Comparison of ENCODE assay signal across 1 cellular context in the genomic region with DNA sequence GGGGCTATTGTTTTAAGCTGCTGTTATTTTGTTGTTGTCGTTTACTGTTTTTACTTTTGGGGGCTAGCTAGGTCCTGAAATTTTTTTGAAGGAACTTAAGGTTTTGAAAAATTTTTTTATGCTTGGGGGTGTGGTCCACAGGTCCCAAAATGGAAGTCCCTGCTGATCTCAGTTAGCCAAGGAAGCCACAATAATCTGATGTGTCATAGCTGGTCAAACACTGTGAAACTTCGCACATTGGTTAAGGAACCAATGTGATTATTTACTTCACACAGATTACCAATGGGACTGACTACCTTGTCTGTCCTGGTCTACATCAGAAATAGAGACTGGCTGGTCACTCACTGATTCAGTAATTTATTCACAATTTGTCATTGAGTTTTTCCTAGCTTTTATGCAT.
TF ChIP-seq lines count a peak whose summit lies in the region.

No MANE protein-coding gene starts in this region.

TF ChIP-seq in K562, 482 proteins besides CTCF, POLR2A, EP300 and RAD21 (continued from another document and continues in another):
- TF ChIP-seq NFIX (CRISPR knock-in tag; IDR thresholded peaks at IDR 0.05; ENCODE audit: low read depth) (no peak), ZZZ3 (IDR thresholded peaks at IDR 0.05) (no peak), ZNF232 (CRISPR knock-in tag; IDR thresholded peaks at IDR 0.05) (no peak), ZNF175 (CRISPR knock-in tag; IDR thresholded peaks at IDR 0.05; ENCODE audit: low read depth) (no peak), ATF7 (IDR thresholded peaks at IDR 0.05) (no peak), IFI16 (CRISPR knock-in tag; IDR thresholded peaks at IDR 0.05) (no peak), PRPF4 (IDR thresholded peaks at IDR 0.05; ENCODE audit: insufficient read depth, low read depth, low read length, poor library complexity, severe bottlenecking) (no peak), ZBTB8A (IDR thresholded peaks at IDR 0.05; ENCODE audit: partially characterized antibody) (no peak), MCM5 (IDR thresholded peaks at IDR 0.05; ENCODE audit: low read depth) (no peak), ZNF830 (CRISPR knock-in tag; IDR thresholded peaks at IDR 0.05) (no peak), ZC3H11A (IDR thresholded peaks at IDR 0.05; ENCODE audit: low read depth, low read length) (no peak), CREBBP (IDR thresholded peaks at IDR 0.05; ENCODE audit: low read depth, low read length) (no peak), EHMT2 (IDR thresholded peaks at IDR 0.05) (no peak), ZNF133 (CRISPR knock-in tag; IDR thresholded peaks at IDR 0.05) (no peak), ZFP36 (IDR thresholded peaks at IDR 0.05; ENCODE audit: low read depth, low read length, partially characterized antibody) (no peak), PHB (CRISPR knock-in tag; IDR thresholded peaks at IDR 0.05) (no peak), CBFA2T3 (IDR thresholded peaks at IDR 0.05) (no peak), NFRKB (IDR thresholded peaks at IDR 0.05; ENCODE audit: low read depth) (no peak), SP1 (CRISPR knock-in tag; IDR thresholded peaks at IDR 0.05) (no peak), PRMT5 (CRISPR knock-in tag; IDR thresholded peaks at IDR 0.05) (no peak), ZC3H4 (CRISPR knock-in tag; IDR thresholded peaks at IDR 0.05; ENCODE audit: borderline replicate concordance) (no peak), SMAD1 (IDR thresholded peaks at IDR 0.05; ENCODE audit: low read depth, low read length, partially characterized antibody) (no peak), MTA1 (IDR thresholded peaks at IDR 0.05; ENCODE audit: borderline replicate concordance) (no peak), SREBF2 (CRISPR knock-in tag; IDR thresholded peaks at IDR 0.05) (no peak), YY1 (IDR thresholded peaks at IDR 0.05; ENCODE audit: borderline replicate concordance in 1 of 3, control insufficient read depth in 1 of 3, extremely low read depth in 1 of 3, insufficient read depth in 3 of 3, insufficient read length in 1 of 3, insufficient replicate concordance in 2 of 3, low read depth in 1 of 3, low read length in 2 of 3) (peak in 1 of 3 experiments; percentile 80), ZNF143 (CRISPR knock-in tag; IDR thresholded peaks at IDR 0.05) (no peak), BRF1 (IDR thresholded peaks at IDR 0.05; ENCODE audit: borderline replicate concordance, extremely low read depth, insufficient read length) (no peak), ZNF347 (CRISPR knock-in tag; IDR thresholded peaks at IDR 0.05; ENCODE audit: low read depth) (no peak), NCOR1 (IDR thresholded peaks at IDR 0.05) (no peak), BCOR (IDR thresholded peaks at IDR 0.05) (no peak), TSC22D4 (tag; IDR thresholded peaks at IDR 0.05) (no peak), ZNF316 (IDR thresholded peaks at IDR 0.05) (0 out of 2 replicates have a peak, but pooled peaks have one; percentile 18), HDAC2 (IDR thresholded peaks at IDR 0.05) (no peak)
- TF ChIP-seq, protein P1, sequence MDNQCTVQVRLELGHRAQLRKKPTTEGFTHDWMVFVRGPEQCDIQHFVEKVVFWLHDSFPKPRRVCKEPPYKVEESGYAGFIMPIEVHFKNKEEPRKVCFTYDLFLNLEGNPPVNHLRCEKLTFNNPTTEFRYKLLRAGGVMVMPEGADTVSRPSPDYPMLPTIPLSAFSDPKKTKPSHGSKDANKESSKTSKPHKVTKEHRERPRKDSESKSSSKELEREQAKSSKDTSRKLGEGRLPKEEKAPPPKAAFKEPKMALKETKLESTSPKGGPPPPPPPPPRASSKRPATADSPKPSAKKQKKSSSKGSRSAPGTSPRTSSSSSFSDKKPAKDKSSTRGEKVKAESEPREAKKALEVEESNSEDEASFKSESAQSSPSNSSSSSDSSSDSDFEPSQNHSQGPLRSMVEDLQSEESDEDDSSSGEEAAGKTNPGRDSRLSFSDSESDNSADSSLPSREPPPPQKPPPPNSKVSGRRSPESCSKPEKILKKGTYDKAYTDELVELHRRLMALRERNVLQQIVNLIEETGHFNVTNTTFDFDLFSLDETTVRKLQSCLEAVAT (IDR thresholded peaks at IDR 0.05) = no peak
- TF ChIP-seq, protein P2, sequence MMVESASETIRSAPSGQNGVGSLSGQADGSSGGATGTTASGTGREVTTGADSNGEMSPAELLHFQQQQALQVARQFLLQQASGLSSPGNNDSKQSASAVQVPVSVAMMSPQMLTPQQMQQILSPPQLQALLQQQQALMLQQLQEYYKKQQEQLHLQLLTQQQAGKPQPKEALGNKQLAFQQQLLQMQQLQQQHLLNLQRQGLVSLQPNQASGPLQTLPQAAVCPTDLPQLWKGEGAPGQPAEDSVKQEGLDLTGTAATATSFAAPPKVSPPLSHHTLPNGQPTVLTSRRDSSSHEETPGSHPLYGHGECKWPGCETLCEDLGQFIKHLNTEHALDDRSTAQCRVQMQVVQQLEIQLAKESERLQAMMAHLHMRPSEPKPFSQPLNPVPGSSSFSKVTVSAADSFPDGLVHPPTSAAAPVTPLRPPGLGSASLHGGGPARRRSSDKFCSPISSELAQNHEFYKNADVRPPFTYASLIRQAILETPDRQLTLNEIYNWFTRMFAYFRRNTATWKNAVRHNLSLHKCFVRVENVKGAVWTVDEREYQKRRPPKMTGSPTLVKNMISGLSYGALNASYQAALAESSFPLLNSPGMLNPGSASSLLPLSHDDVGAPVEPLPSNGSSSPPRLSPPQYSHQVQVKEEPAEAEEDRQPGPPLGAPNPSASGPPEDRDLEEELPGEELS (CRISPR knock-in tag; IDR thresholded peaks at IDR 0.05; ENCODE audit: borderline replicate concordance) = no peak
- TF ChIP-seq, protein P3, sequence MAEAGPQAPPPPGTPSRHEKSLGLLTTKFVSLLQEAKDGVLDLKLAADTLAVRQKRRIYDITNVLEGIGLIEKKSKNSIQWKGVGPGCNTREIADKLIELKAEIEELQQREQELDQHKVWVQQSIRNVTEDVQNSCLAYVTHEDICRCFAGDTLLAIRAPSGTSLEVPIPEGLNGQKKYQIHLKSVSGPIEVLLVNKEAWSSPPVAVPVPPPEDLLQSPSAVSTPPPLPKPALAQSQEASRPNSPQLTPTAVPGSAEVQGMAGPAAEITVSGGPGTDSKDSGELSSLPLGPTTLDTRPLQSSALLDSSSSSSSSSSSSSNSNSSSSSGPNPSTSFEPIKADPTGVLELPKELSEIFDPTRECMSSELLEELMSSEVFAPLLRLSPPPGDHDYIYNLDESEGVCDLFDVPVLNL (CRISPR knock-in tag; IDR thresholded peaks at IDR 0.05; ENCODE audit: low read depth) = no peak
- TF ChIP-seq, protein P4, sequence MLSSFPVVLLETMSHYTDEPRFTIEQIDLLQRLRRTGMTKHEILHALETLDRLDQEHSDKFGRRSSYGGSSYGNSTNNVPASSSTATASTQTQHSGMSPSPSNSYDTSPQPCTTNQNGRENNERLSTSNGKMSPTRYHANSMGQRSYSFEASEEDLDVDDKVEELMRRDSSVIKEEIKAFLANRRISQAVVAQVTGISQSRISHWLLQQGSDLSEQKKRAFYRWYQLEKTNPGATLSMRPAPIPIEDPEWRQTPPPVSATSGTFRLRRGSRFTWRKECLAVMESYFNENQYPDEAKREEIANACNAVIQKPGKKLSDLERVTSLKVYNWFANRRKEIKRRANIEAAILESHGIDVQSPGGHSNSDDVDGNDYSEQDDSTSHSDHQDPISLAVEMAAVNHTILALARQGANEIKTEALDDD (IDR thresholded peaks at IDR 0.05) = peak; percentile 95
- TF ChIP-seq, protein P5, sequence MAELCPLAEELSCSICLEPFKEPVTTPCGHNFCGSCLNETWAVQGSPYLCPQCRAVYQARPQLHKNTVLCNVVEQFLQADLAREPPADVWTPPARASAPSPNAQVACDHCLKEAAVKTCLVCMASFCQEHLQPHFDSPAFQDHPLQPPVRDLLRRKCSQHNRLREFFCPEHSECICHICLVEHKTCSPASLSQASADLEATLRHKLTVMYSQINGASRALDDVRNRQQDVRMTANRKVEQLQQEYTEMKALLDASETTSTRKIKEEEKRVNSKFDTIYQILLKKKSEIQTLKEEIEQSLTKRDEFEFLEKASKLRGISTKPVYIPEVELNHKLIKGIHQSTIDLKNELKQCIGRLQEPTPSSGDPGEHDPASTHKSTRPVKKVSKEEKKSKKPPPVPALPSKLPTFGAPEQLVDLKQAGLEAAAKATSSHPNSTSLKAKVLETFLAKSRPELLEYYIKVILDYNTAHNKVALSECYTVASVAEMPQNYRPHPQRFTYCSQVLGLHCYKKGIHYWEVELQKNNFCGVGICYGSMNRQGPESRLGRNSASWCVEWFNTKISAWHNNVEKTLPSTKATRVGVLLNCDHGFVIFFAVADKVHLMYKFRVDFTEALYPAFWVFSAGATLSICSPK (IDR thresholded peaks at IDR 0.05; ENCODE audit: borderline replicate concordance) = no peak
- TF ChIP-seq, protein P6, sequence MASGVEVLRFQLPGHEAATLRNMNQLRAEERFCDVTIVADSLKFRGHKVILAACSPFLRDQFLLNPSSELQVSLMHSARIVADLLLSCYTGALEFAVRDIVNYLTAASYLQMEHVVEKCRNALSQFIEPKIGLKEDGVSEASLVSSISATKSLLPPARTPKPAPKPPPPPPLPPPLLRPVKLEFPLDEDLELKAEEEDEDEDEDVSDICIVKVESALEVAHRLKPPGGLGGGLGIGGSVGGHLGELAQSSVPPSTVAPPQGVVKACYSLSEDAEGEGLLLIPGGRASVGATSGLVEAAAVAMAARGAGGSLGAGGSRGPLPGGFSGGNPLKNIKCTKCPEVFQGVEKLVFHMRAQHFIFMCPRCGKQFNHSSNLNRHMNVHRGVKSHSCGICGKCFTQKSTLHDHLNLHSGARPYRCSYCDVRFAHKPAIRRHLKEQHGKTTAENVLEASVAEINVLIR (CRISPR knock-in tag; IDR thresholded peaks at IDR 0.05) = no peak
- TF ChIP-seq, protein P7, sequence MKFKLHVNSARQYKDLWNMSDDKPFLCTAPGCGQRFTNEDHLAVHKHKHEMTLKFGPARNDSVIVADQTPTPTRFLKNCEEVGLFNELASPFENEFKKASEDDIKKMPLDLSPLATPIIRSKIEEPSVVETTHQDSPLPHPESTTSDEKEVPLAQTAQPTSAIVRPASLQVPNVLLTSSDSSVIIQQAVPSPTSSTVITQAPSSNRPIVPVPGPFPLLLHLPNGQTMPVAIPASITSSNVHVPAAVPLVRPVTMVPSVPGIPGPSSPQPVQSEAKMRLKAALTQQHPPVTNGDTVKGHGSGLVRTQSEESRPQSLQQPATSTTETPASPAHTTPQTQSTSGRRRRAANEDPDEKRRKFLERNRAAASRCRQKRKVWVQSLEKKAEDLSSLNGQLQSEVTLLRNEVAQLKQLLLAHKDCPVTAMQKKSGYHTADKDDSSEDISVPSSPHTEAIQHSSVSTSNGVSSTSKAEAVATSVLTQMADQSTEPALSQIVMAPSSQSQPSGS (CRISPR knock-in tag; IDR thresholded peaks at IDR 0.05) = no peak
- TF ChIP-seq, protein P8, sequence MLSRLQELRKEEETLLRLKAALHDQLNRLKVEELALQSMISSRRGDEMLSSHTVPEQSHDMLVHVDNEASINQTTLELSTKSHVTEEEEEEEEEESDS (CRISPR knock-in tag; IDR thresholded peaks at IDR 0.05) = no peak
- TF ChIP-seq, protein P9, sequence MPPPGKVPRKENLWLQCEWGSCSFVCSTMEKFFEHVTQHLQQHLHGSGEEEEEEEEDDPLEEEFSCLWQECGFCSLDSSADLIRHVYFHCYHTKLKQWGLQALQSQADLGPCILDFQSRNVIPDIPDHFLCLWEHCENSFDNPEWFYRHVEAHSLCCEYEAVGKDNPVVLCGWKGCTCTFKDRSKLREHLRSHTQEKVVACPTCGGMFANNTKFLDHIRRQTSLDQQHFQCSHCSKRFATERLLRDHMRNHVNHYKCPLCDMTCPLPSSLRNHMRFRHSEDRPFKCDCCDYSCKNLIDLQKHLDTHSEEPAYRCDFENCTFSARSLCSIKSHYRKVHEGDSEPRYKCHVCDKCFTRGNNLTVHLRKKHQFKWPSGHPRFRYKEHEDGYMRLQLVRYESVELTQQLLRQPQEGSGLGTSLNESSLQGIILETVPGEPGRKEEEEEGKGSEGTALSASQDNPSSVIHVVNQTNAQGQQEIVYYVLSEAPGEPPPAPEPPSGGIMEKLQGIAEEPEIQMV (tag; conservative IDR thresholded peaks at IDR 0.05; ENCODE audit: low read depth) = no peak
- TF ChIP-seq, protein P10, sequence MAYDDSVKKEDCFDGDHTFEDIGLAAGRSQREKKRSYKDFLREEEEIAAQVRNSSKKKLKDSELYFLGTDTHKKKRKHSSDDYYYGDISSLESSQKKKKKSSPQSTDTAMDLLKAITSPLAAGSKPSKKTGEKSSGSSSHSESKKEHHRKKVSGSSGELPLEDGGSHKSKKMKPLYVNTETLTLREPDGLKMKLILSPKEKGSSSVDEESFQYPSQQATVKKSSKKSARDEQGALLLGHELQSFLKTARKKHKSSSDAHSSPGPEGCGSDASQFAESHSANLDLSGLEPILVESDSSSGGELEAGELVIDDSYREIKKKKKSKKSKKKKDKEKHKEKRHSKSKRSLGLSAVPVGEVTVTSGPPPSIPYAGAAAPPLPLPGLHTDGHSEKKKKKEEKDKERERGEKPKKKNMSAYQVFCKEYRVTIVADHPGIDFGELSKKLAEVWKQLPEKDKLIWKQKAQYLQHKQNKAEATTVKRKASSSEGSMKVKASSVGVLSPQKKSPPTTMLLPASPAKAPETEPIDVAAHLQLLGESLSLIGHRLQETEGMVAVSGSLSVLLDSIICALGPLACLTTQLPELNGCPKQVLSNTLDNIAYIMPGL (CRISPR knock-in tag; IDR thresholded peaks at IDR 0.05) = no peak
